12 cellular contexts compared by ENCODE assay signal in the genomic region with DNA sequence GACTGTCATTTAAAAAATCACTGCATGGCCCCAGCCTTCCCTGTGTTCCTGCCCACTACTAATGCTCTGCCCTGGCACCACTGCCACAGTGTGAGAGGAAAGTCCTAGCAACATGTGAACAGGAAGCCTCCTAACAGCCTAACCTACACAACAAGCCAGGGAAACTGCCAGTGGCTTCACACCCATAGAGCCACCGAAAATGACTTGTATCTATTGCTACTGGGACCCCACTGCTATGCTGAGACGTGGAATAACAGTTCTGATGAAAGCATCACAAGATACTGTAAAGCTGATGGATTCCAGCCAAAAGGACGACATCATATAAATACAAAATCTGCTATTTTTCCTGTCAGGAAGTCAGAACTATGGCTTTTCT.
DNase-seq lines count a peak whose midpoint lies in the region; ATAC-seq, FAIRE-seq and TF ChIP-seq lines count a peak whose summit lies in the region.
"Had no signal": no experiment of that assay in that cellular context is flagged by ENCODE, and none has a peak within 500 bp of the region (broad histone marks: within the 10 kb centered on the region; RNA-seq: fewer than 3 reads in every experiment).

No MANE protein-coding gene starts in this region.

- H3K4me1 Mint-ChIP-seq in brain: peaks cover 92% of the 10 kb centered on the region

- no peak for FAIRE-seq in GM12892 (lab: Jason Lieb, UNC)

- H3K27ac ChIP-seq in left lung (peak overlapping the region; percentile 1 to 22), vagina (peak overlapping the region; percentile 11), gastroesophageal sphincter (no peak overlapping the region)

- H3K4me3 ChIP-seq in left lung (no peak overlapping the region), vagina (no peak overlapping the region), gastroesophageal sphincter (no peak overlapping the region)

- H3K4me3 Mint-ChIP-seq in brain: peak overlapping the region in 4 of 5 experiments; percentile 17 to 33 (median 32)
- H3K4me3 Mint-ChIP-seq: CD14-positive monocyte, HFFc6 had no signal

- no peak for TF ChIP-seq POLR2A in vagina (IDR thresholded peaks at IDR 0.05)
- no peak for TF ChIP-seq POLR2A in gastroesophageal sphincter (IDR thresholded peaks at IDR 0.05)
- no peak for TF ChIP-seq POLR2A in GM12892 (IDR thresholded peaks at IDR 0.05; ENCODE audit: low read depth, low read length)

- no peaks in the 10 kb centered on the region for H3K27me3 ChIP-seq in left lung
- H3K27me3 ChIP-seq in vagina: no peaks in the 10 kb centered on the region
- no peaks in the 10 kb centered on the region for H3K27me3 ChIP-seq in gastroesophageal sphincter

- intact Hi-C loops in left lung (cut with DNase I) (no loop called here), vagina (cut with DNase I) (no loop called here), sciatic nerve (cut with DNase I) (no loop called here)

- peak; percentile 31 for ATAC-seq in left lung
- ATAC-seq in gastroesophageal sphincter: no peak
- no peak for ATAC-seq in sciatic nerve

- peak; percentile 6 to 27 for DNase-seq in stimulated activated CD4-positive, alpha-beta T cell treated with anti-CD3 and anti-CD28 coated beads, Interleukin-2, amount 100 ng/mL, for 24 hours
- DNase-seq in stimulated activated CD4-positive, alpha-beta T cell treated with anti-CD3 and anti-CD28 coated beads, Interleukin-12 subunit alpha, Interleukin-12 subunit beta, amount 100 ng/mL, for 4 hours: no peak
- DNase-seq in left lung (no peak), vagina (ENCODE audit: extremely low spot score in 2 of 2) (no peak), sciatic nerve (ENCODE audit: low spot score) (no peak), GM12892 (ENCODE audit: insufficient read length) (no peak)
- DNase-seq: effector memory CD4-positive, alpha-beta T cell; HFFc6; OCI-M1 had no signal

- H3K27ac Mint-ChIP-seq in brain: peak overlapping the region in 4 of 5 experiments; percentile 12 to 91 (median 78)
- H3K27ac Mint-ChIP-seq: HFFc6 had no signal

- no peak for TF ChIP-seq EP300 in gastroesophageal sphincter (IDR thresholded peaks at IDR 0.05)

- H3K36me3 ChIP-seq in left lung: no peaks in the 10 kb centered on the region
- H3K36me3 ChIP-seq in vagina: no peaks in the 10 kb centered on the region
- H3K36me3 ChIP-seq in gastroesophageal sphincter: no peaks in the 10 kb centered on the region

- WGBS in gastroesophageal sphincter (ENCODE audit: low coverage in 1 of 2), 2 donors: 38 to 49% methylated on average over 2 to 3 of the region's 3 CpGs

- no peaks in the 10 kb centered on the region for H3K9me3 Mint-ChIP-seq in brain
- H3K9me3 Mint-ChIP-seq: CD14-positive monocyte, HFFc6 had no signal

- TF ChIP-seq CTCF in brain (conservative IDR thresholded peaks at IDR 0.05) (no peak), left lung (IDR thresholded peaks at IDR 0.05) (no peak), vagina (IDR thresholded peaks at IDR 0.05) (no peak), gastroesophageal sphincter (IDR thresholded peaks at IDR 0.05) (no peak)

- no peaks in the 10 kb centered on the region for H3K27me3 Mint-ChIP-seq in brain

- peaks cover 36 to 93% of the 10 kb centered on the region in 2 donors for H3K4me1 ChIP-seq in left lung
- peaks cover 84% of the 10 kb centered on the region for H3K4me1 ChIP-seq in vagina
- peaks cover 9 to 76% (median 23%) of the 10 kb centered on the region in 3 donors for H3K4me1 ChIP-seq in gastroesophageal sphincter

- no peaks in the 10 kb centered on the region for H3K36me3 Mint-ChIP-seq in brain

- H3K9me3 ChIP-seq in left lung (no peaks in the 10 kb centered on the region), vagina (no peaks in the 10 kb centered on the region), gastroesophageal sphincter (no peaks in the 10 kb centered on the region)

Comparison
In these comparisons a context has a peak if more than half of its experiments do, and no peak if none do; other contexts are left out.
1. DNase-seq: peak in stimulated activated CD4-positive, alpha-beta T cell treated with anti-CD3 and anti-CD28 coated beads, Interleukin-2, amount 100 ng/mL, for 24 hours (2 of 2); none in stimulated activated CD4-positive, alpha-beta T cell treated with anti-CD3 and anti-CD28 coated beads, Interleukin-12 subunit alpha, Interleukin-12 subunit beta, amount 100 ng/mL, for 4 hours (single experiment), left lung (0 of 2), vagina (0 of 2), sciatic nerve (single experiment) and GM12892 (single experiment).
2. H3K27ac ChIP-seq: peak in left lung (2 of 2) and vagina (single experiment); none in gastroesophageal sphincter (0 of 4).